Comparison of ENCODE assay signal across 12 cellular contexts in genomic region chr22:19852177-19852781, GRCh38. TPM values are rescaled to one million over a fixed set of nuclear protein-coding genes. Genes with fewer than 3 reads are reported as not detected.
DNase-seq lines count a peak whose midpoint lies in the region; ATAC-seq and TF ChIP-seq lines count a peak whose summit lies in the region.
"Had no signal": no experiment of that assay in that cellular context is flagged by ENCODE, and none has a peak within 500 bp of the region (broad histone marks: within the 10 kb centered on the region; RNA-seq: fewer than 3 reads in every experiment).

No MANE protein-coding gene starts in this region.

- peak overlapping the region; percentile 96 to 97 for H3K4me3 Mint-ChIP-seq in effector memory CD8-positive, alpha-beta T cell
- H3K4me3 Mint-ChIP-seq in neural progenitor cell: peak overlapping the region; percentile 95

- H3K9me3 Mint-ChIP-seq in effector memory CD8-positive, alpha-beta T cell: no peaks in the 10 kb centered on the region
- H3K9me3 Mint-ChIP-seq in neural progenitor cell: no peaks in the 10 kb centered on the region
- H3K9me3 Mint-ChIP-seq: stimulated activated naive B cell treated with anti-CD40 and anti-IgM and Interleukin-4, amounts not matched to agents 10 μg/mL and 1 μg/mL and 100 μg/mL, for 72 hours had no signal

- no peak overlapping the region for H3K27ac ChIP-seq in DOHH2 (ENCODE audit: low read depth, low read length)
- H3K27ac ChIP-seq in neural progenitor cell: no peak overlapping the region
- no peak overlapping the region for H3K27ac ChIP-seq in testis

- H3F3A ChIP-seq in DOHH2 (ENCODE audit: control insufficient read depth, insufficient read depth): no peaks in the 10 kb centered on the region
- no peaks in the 10 kb centered on the region for H3F3A ChIP-seq in neural progenitor cell (ENCODE audit: low read depth)

- no peak for TF ChIP-seq CTCF in DOHH2 (IDR thresholded peaks at IDR 0.05; ENCODE audit: low read depth, low read length, poor library complexity, severe bottlenecking)
- no peak for TF ChIP-seq CTCF in neural progenitor cell (IDR thresholded peaks at IDR 0.05)
- TF ChIP-seq CTCF in testis (IDR thresholded peaks at IDR 0.05): no peak

- H3K4me3 ChIP-seq in DOHH2 (ENCODE audit: low read length) (peak overlapping the region; percentile 90; the same call in 1 of the 2 replicates), neural progenitor cell (no peak overlapping the region), testis (no peak overlapping the region)

- no peak overlapping the region for H3K9ac ChIP-seq in neural progenitor cell

- peak overlapping the region in 1 of 2 donors; percentile 94 for H3K27ac Mint-ChIP-seq in effector memory CD8-positive, alpha-beta T cell
- H3K27ac Mint-ChIP-seq in neural progenitor cell: no peak overlapping the region
- H3K27ac Mint-ChIP-seq: stimulated activated naive B cell treated with anti-CD40 and anti-IgM and Interleukin-4, amounts not matched to agents 10 μg/mL and 1 μg/mL and 100 μg/mL, for 72 hours had no signal

- H4K20me1 ChIP-seq in DOHH2 (ENCODE audit: control insufficient read depth, insufficient read depth, low read depth, low read length) (peaks cover 18% of the 10 kb centered on the region), neural progenitor cell (ENCODE audit: low read depth) (peaks cover 49% of the 10 kb centered on the region)

- peak; percentile 33 for DNase-seq in NCI-H1694 treated with DMSO at 0.1 percent for 48 hours (lab: John Stamatoyannopoulos, UW)
- no peak for DNase-seq in effector memory CD8-positive, alpha-beta T cell
- no peak for DNase-seq in neural progenitor cell (ENCODE audit: low spot score)
- DNase-seq in testis: no peak
- no peak for DNase-seq in NCI-H1417 treated with DMSO at 0.1 percent for 48 hours (lab: John Stamatoyannopoulos, UW)
- no peak for DNase-seq in NCI-H345 treated with DMSO at 0.1 percent for 48 hours (lab: John Stamatoyannopoulos, UW; ENCODE audit: unreplicated experiment)
- DNase-seq in OCI-M2 (lab: John Stamatoyannopoulos, UW; ENCODE audit: unreplicated experiment): no peak
- DNase-seq: caudate nucleus; NCI-H510A treated with DMSO at 0.1 percent for 48 hours; retina; stimulated activated naive B cell treated with anti-CD40 and anti-IgM and Interleukin-4, amounts not matched to agents 10 μg/mL and 1 μg/mL and 100 μg/mL, for 72 hours had no signal

- H3K4me1 ChIP-seq in DOHH2 (ENCODE audit: control insufficient read depth, low read length) (peaks cover 26% of the 10 kb centered on the region), neural progenitor cell (peaks cover 17% of the 10 kb centered on the region), testis (peaks cover 20% of the 10 kb centered on the region)

- intact Hi-C loops in testis (cut with DNase I; ENCODE audit: low total_unique reads): no loop called here

- peaks cover 38 to 42% of the 10 kb centered on the region in 2 donors for H3K4me1 Mint-ChIP-seq in effector memory CD8-positive, alpha-beta T cell (ENCODE audit: low read depth in 2 of 2)
- peaks cover 29% of the 10 kb centered on the region for H3K4me1 Mint-ChIP-seq in neural progenitor cell

- TF ChIP-seq POLR2A in testis (IDR thresholded peaks at IDR 0.05): no peak

- no peaks in the 10 kb centered on the region for H3K27me3 Mint-ChIP-seq in effector memory CD8-positive, alpha-beta T cell
- H3K27me3 Mint-ChIP-seq in neural progenitor cell (ENCODE audit: insufficient read depth, low read depth): no peaks in the 10 kb centered on the region
- H3K27me3 Mint-ChIP-seq: stimulated activated naive B cell treated with anti-CD40 and anti-IgM and Interleukin-4, amounts not matched to agents 10 μg/mL and 1 μg/mL and 100 μg/mL, for 72 hours had no signal

- H3K9me2 ChIP-seq in DOHH2 (replicated peaks; ENCODE audit: control insufficient read depth, low read length): no peaks in the 10 kb centered on the region

- no peaks in the 10 kb centered on the region for H3K27me3 ChIP-seq in DOHH2 (ENCODE audit: control insufficient read depth, low read length)
- H3K27me3 ChIP-seq in neural progenitor cell: no peaks in the 10 kb centered on the region
- H3K27me3 ChIP-seq in testis: no peaks in the 10 kb centered on the region

- H3K36me3 ChIP-seq in DOHH2 (ENCODE audit: control insufficient read depth, low read length) (peaks cover 75% of the 10 kb centered on the region), neural progenitor cell (no peaks in the 10 kb centered on the region), testis (ENCODE audit: low read depth, missing control alignments) (no peaks in the 10 kb centered on the region)

- 90 to 92% methylated on average over 12 of the region's 12 CpGs for WGBS in testis, 2 donors

- H3K9me3 ChIP-seq in DOHH2 (ENCODE audit: control insufficient read depth, insufficient read depth, low read length): no peaks in the 10 kb centered on the region
- no peaks in the 10 kb centered on the region for H3K9me3 ChIP-seq in neural progenitor cell (ENCODE audit: low read depth)
- H3K9me3 ChIP-seq in testis: no peaks in the 10 kb centered on the region

- ATAC-seq in effector memory CD8-positive, alpha-beta T cell (replicated peaks): no peak
- ATAC-seq: stimulated activated naive B cell treated with anti-CD40 and anti-IgM and Interleukin-4, amounts not matched to agents 10 μg/mL and 1 μg/mL and 100 μg/mL, for 72 hours had no signal

- peaks cover 15% of the 10 kb centered on the region for H3K36me3 Mint-ChIP-seq in effector memory CD8-positive, alpha-beta T cell (ENCODE audit: insufficient read depth)
- peaks cover 23% of the 10 kb centered on the region for H3K36me3 Mint-ChIP-seq in neural progenitor cell

- H2AFZ ChIP-seq in neural progenitor cell (replicated peaks): no peak overlapping the region

- H3K79me2 ChIP-seq in DOHH2 (ENCODE audit: control insufficient read depth, low read length): peaks cover 92% of the 10 kb centered on the region
- peaks cover 50% of the 10 kb centered on the region for H3K79me2 ChIP-seq in neural progenitor cell (ENCODE audit: low read depth)

- H3K4me2 ChIP-seq in DOHH2 (ENCODE audit: low read length): peak overlapping the region; percentile 78
- no peak overlapping the region for H3K4me2 ChIP-seq in neural progenitor cell

RNA-seq across cellular contexts. Expression of gene GNB1L, which starts 2.4 kb away (rescaled TPM):
- 3.0 and 11.6 TPM in 2 replicates for total RNA-seq in neural progenitor cell (ENCODE audit: low replicate concordance)
- total RNA-seq in testis: 1 to 10 TPM; 5.5 to 6.9 TPM
- 6.0 TPM for polyA plus RNA-seq in testis (ENCODE audit: insufficient read depth, low read depth, low replicate concordance)

RNA-seq across cellular contexts. Expression of gene RTL10, which starts 2.4 kb away (rescaled TPM):
- 7.3 and 16.3 TPM in 2 replicates for total RNA-seq in neural progenitor cell (ENCODE audit: low replicate concordance)
- total RNA-seq in testis: 10 to 100 TPM; 11.0 to 14.7 TPM
- 10.9 TPM for polyA plus RNA-seq in testis (ENCODE audit: insufficient read depth, low read depth, low replicate concordance)
